In genomic region chr9:95572370-95573151, GRCh38 we compare ENCODE assay signal across 27 cellular contexts. TPM values are rescaled to one million over a fixed set of nuclear protein-coding genes. Genes with fewer than 3 reads are reported as not detected.
A peak's percentile ranks its signal among the peaks of the same experiment; 100 is the strongest.
DNase-seq lines count a peak whose midpoint lies in the region; ATAC-seq and TF ChIP-seq lines count a peak whose summit lies in the region.
"Had no signal": no experiment of that assay in that cellular context is flagged by ENCODE, and none has a peak within 500 bp of the region (broad histone marks: within the 10 kb centered on the region; RNA-seq: fewer than 3 reads in every experiment).

No MANE protein-coding gene starts in this region.

- DNase-seq in SK-N-SH (peak; percentile 55), adipocyte (ENCODE audit: low read depth) (peak; percentile 23), foreskin fibroblast (peak; percentile 59 to 61), aorta (no peak), NCI-H2227 (lab: John Stamatoyannopoulos, UW; ENCODE audit: unreplicated experiment) (no peak)
- no peak for DNase-seq in effector memory CD8-positive, alpha-beta T cell
- DNase-seq: activated CD4-positive, CD25-positive, alpha-beta regulatory T cell; activated CD8-positive, alpha-beta memory T cell treated with anti-CD3 and anti-CD28 coated beads for 24 hours; activated naive CD4-positive, alpha-beta T cell treated with anti-CD3 and anti-CD28 coated beads, Interleukin-2, amount 10 ng/mL, durations not matched to agents 7 days and 5 days; activated T-cell treated with anti-CD3 and anti-CD28 coated beads, Interleukin-2, amount 50 U/mL, for 4 hours; anterior cingulate cortex; effector memory CD4-positive, alpha-beta T cell; foreskin keratinocyte; KG1; mammary epithelial cell; MV-4-11; naive B cell; NCI-H187; NCI-H226; NCI-H82; PC-9; stimulated activated CD4-positive, alpha-beta T cell treated with anti-CD3 and anti-CD28 coated beads, Interleukin-12 subunit alpha, Interleukin-12 subunit beta, amount 100 ng/mL, for 4 hours; T-helper 9 cell had no signal

- H3K27me3 Mint-ChIP-seq in effector memory CD8-positive, alpha-beta T cell = peaks cover 12 to 38% of the 10 kb centered on the region in 2 donors

- H3K9me3 ChIP-seq in SK-N-SH = no peaks in the 10 kb centered on the region
- no peaks in the 10 kb centered on the region for H3K9me3 ChIP-seq in adipocyte (ENCODE audit: control insufficient read depth, low read length)
- H3K9me3 ChIP-seq in aorta (ENCODE audit: control insufficient read depth, low read length) = no peaks in the 10 kb centered on the region

- TF ChIP-seq CTCF in SK-N-SH (IDR thresholded peaks at IDR 0.05) = no peak
- no peak for TF ChIP-seq CTCF in foreskin fibroblast (IDR thresholded peaks at IDR 0.05; ENCODE audit: low read depth, low read length)

- 0 out of 4 replicates have a peak, but pooled peaks of 1 of the 2 experiments have one; percentile 30 for TF ChIP-seq EP300 in SK-N-SH (IDR thresholded peaks at IDR 0.05; ENCODE audit: borderline replicate concordance in 1 of 2, low read depth in 1 of 2, low read length in 1 of 2)

- H3K9me2 ChIP-seq in SK-N-SH = no peaks in the 10 kb centered on the region

- H3K9me3 Mint-ChIP-seq in effector memory CD8-positive, alpha-beta T cell = no peaks in the 10 kb centered on the region
- H3K9me3 Mint-ChIP-seq: activated naive CD4-positive, alpha-beta T cell treated with anti-CD3 and anti-CD28 coated beads, Interleukin-2, amount 10 ng/mL, durations not matched to agents 7 days and 5 days; activated T-cell treated with anti-CD3 and anti-CD28 coated beads, Interleukin-2, amount 50 U/mL, for 4 hours had no signal

- TF ChIP-seq RAD21 in SK-N-SH (IDR thresholded peaks at IDR 0.05; ENCODE audit: low read length) = no peak

- intact Hi-C loops in aorta (cut with DNase I) = no loop called here

- H3K27ac Mint-ChIP-seq in effector memory CD8-positive, alpha-beta T cell = no peak overlapping the region
- H3K27ac Mint-ChIP-seq: activated naive CD4-positive, alpha-beta T cell treated with anti-CD3 and anti-CD28 coated beads, Interleukin-2, amount 10 ng/mL, durations not matched to agents 7 days and 5 days; naive B cell had no signal

- no peak overlapping the region for H3K9ac ChIP-seq in SK-N-SH
- H3K9ac ChIP-seq in adipocyte (ENCODE audit: low read length) = no peak overlapping the region
- H3K9ac ChIP-seq: BLaER1 treated with 17β-estradiol and CSF1 and Interleukin-3, amounts not matched to agents 10 nM and 100 nM had no signal

- no peaks in the 10 kb centered on the region for H3K36me3 ChIP-seq in SK-N-SH (replicated peaks in 1 of 2; ENCODE audit: control insufficient read depth in 1 of 2, insufficient read depth in 2 of 2, low read length in 1 of 2)
- no peaks in the 10 kb centered on the region for H3K36me3 ChIP-seq in adipocyte (ENCODE audit: control insufficient read depth, insufficient read depth, low read length, severe bottlenecking)
- H3K36me3 ChIP-seq in aorta (ENCODE audit: control insufficient read depth in 1 of 2, insufficient read depth in 2 of 2, low read length in 1 of 2) = no peaks in the 10 kb centered on the region
- H3K36me3 ChIP-seq: BLaER1 treated with 17β-estradiol and CSF1 and Interleukin-3, amounts not matched to agents 10 nM and 100 nM had no signal

- H3F3A ChIP-seq in SK-N-SH (replicated peaks; ENCODE audit: insufficient read depth) = no peaks in the 10 kb centered on the region

- H3K27me3 ChIP-seq in SK-N-SH (ENCODE audit: insufficient read depth) (no peaks in the 10 kb centered on the region), adipocyte (replicated peaks; ENCODE audit: control insufficient read depth, insufficient read depth, low read length) (peaks cover 22% of the 10 kb centered on the region), aorta (ENCODE audit: control insufficient read depth in 1 of 2, insufficient read depth in 2 of 2, low read length in 1 of 2) (no peaks in the 10 kb centered on the region)
- H3K27me3 ChIP-seq: BLaER1 treated with 17β-estradiol and CSF1 and Interleukin-3, amounts not matched to agents 10 nM and 100 nM; foreskin keratinocyte had no signal

- H4K20me1 ChIP-seq in SK-N-SH (ENCODE audit: insufficient read depth) = no peaks in the 10 kb centered on the region
- H4K20me1 ChIP-seq: BLaER1 treated with 17β-estradiol and CSF1 and Interleukin-3, amounts not matched to agents 10 nM and 100 nM had no signal

- H3K4me2 ChIP-seq in SK-N-SH = no peak overlapping the region
- H3K4me2 ChIP-seq: BLaER1 treated with 17β-estradiol and CSF1 and Interleukin-3, amounts not matched to agents 10 nM and 100 nM; PC-9 had no signal

- CTCF ChIA-PET in SK-N-SH (lab: Yijun Ruan, JAX) = interaction anchor here (1.5 kb wide), 1 partner anchor 645 kb away, joined by 6 read pairs; no protein-coding TSS in a partner anchor

- H3K79me2 ChIP-seq in SK-N-SH (ENCODE audit: insufficient read depth) = no peaks in the 10 kb centered on the region

- peaks cover 3% of the 10 kb centered on the region for H3K36me3 Mint-ChIP-seq in effector memory CD8-positive, alpha-beta T cell (ENCODE audit: insufficient read depth)
- H3K36me3 Mint-ChIP-seq: activated naive CD4-positive, alpha-beta T cell treated with anti-CD3 and anti-CD28 coated beads, Interleukin-2, amount 10 ng/mL, durations not matched to agents 7 days and 5 days; naive B cell had no signal

- H3K27ac ChIP-seq in SK-N-SH (ENCODE audit: low read depth in 2 of 2, low read length in 1 of 2) (peak overlapping the region in 1 of 2 experiments; percentile 51; a peak in 1 of 4 replicates), aorta (ENCODE audit: low read depth in 1 of 2, low read length in 2 of 2) (no peak overlapping the region)
- H3K27ac ChIP-seq: 22Rv1; BLaER1 treated with 17β-estradiol and CSF1 and Interleukin-3, amounts not matched to agents 10 nM and 100 nM; foreskin keratinocyte; PC-9 had no signal

- POLR2A ChIA-PET in SK-N-SH (lab: Yijun Ruan, JAX) = no interaction called here

- H3K4me1 Mint-ChIP-seq in effector memory CD8-positive, alpha-beta T cell (ENCODE audit: low read depth in 2 of 2) = peaks cover 10 to 18% of the 10 kb centered on the region in 2 donors

- 68% methylated on average over 17 of the region's 25 CpGs for WGBS in SK-N-SH (ENCODE audit: low lambda C conversion rate)
- WGBS in aorta, 2 donors = 90 to 91% methylated on average over 25 of the region's 25 CpGs

- H3K4me1 ChIP-seq in SK-N-SH (ENCODE audit: control insufficient read depth in 1 of 2, insufficient read depth in 2 of 2, low read depth in 1 of 2, low read length in 1 of 2) (peaks cover 0 to 12% of the 10 kb centered on the region in 2 experiments; a peak in 1 of 4 replicates), adipocyte (ENCODE audit: control insufficient read depth, insufficient read depth, low read length) (no peaks in the 10 kb centered on the region), aorta (ENCODE audit: control insufficient read depth in 1 of 2, insufficient read depth in 2 of 2, low read length in 2 of 2) (no peaks in the 10 kb centered on the region)
- H3K4me1 ChIP-seq: foreskin keratinocyte had no signal

- ATAC-seq in SK-N-SH treated with all-trans-retinoic acid at 6 μM for 48 hours = no peak
- ATAC-seq in aorta (ENCODE audit: low FRiP score) = peak; percentile 61
- no peak for ATAC-seq in effector memory CD8-positive, alpha-beta T cell (replicated peaks)
- ATAC-seq in HG03196 (IDR thresholded peaks at IDR 0.05; ENCODE audit: unreplicated experiment) = no peak
- ATAC-seq: activated T-cell treated with anti-CD3 and anti-CD28 coated beads, Interleukin-2, amount 50 U/mL, for 4 hours; foreskin keratinocyte had no signal

- H3K4me3 ChIP-seq in SK-N-SH (ENCODE audit: low read depth in 2 of 2, low read length in 1 of 2) (no peak overlapping the region), adipocyte (ENCODE audit: low read length) (no peak overlapping the region), foreskin fibroblast (ENCODE audit: low read depth in 1 of 2, low read length in 2 of 2) (peak overlapping the region in 1 of 2 donors; percentile 15), aorta (ENCODE audit: low read length in 2 of 2) (no peak overlapping the region)
- H3K4me3 ChIP-seq: BLaER1 treated with 17β-estradiol and CSF1 and Interleukin-3, amounts not matched to agents 10 nM and 100 nM; PC-9 had no signal

- H3K4me3 Mint-ChIP-seq in effector memory CD8-positive, alpha-beta T cell = no peak overlapping the region
- H3K4me3 Mint-ChIP-seq: activated naive CD4-positive, alpha-beta T cell treated with anti-CD3 and anti-CD28 coated beads, Interleukin-2, amount 10 ng/mL, durations not matched to agents 7 days and 5 days; activated T-cell treated with anti-CD3 and anti-CD28 coated beads, Interleukin-2, amount 50 U/mL, for 4 hours; naive B cell had no signal

- no peak overlapping the region for H2AFZ ChIP-seq in SK-N-SH (ENCODE audit: low read depth)
- H2AFZ ChIP-seq: PC-9 had no signal

TF ChIP-seq in SK-N-SH, 30 proteins besides CTCF, POLR2A, EP300 and RAD21 (continues in another document):
- TF ChIP-seq TCF12 (IDR thresholded peaks at IDR 0.05) = peak; percentile 21; the same call in 1 of the 2 replicates
- no peak for TF ChIP-seq IRF3 (IDR thresholded peaks at IDR 0.05; ENCODE audit: low read depth, low read length)
- TF ChIP-seq FOSL2 (IDR thresholded peaks at IDR 0.05; ENCODE audit: borderline replicate concordance, low read depth) = no peak

TF ChIP-seq in SK-N-SH treated with all-trans-retinoic acid at 6 μM for 48 hours, 23 proteins besides CTCF, POLR2A, EP300 and RAD21:
- TF ChIP-seq CREB5 (CRISPR knock-in tag; IDR thresholded peaks at IDR 0.05; ENCODE audit: low read depth) = no peak
- TF ChIP-seq ZFP30 (CRISPR knock-in tag; IDR thresholded peaks at IDR 0.05) = no peak
- TF ChIP-seq ZNF70 (CRISPR knock-in tag; IDR thresholded peaks at IDR 0.05) = no peak

RNA-seq across cellular contexts. Expression of gene PTCH1, which starts 55.8 kb away (rescaled TPM):
- polyA plus RNA-seq in SK-N-SH (2012; rRNA removed) = 1.7 and 3.3 TPM in 2 replicates
- 2.2 and 2.4 TPM in 2 replicates for polyA plus RNA-seq in SK-N-SH (2012; cell fraction: cytosol; rRNA removed)
- polyA plus RNA-seq in SK-N-SH (2012; cell fraction: nucleus; rRNA removed) = 6.2 and 7.2 TPM in 2 replicates
- 10 to 100 TPM in 1 of 2 donors, 1 to 10 TPM in 1; 9.0 to 36.0 TPM for total RNA-seq in aorta
- polyA plus RNA-seq in aorta = 10 to 100 TPM in 1 of 2 donors, 1 to 10 TPM in 1; 5.1 to 11.0 TPM

Comparison
In these comparisons a context has a peak if more than half of its experiments do, and no peak if none do; other contexts are left out.
1. DNase-seq: peak in SK-N-SH (single experiment), adipocyte (single experiment) and foreskin fibroblast (2 of 2); none in aorta (0 of 2), effector memory CD8-positive, alpha-beta T cell (0 of 3) and NCI-H2227 (single experiment).